In the genomic region with DNA sequence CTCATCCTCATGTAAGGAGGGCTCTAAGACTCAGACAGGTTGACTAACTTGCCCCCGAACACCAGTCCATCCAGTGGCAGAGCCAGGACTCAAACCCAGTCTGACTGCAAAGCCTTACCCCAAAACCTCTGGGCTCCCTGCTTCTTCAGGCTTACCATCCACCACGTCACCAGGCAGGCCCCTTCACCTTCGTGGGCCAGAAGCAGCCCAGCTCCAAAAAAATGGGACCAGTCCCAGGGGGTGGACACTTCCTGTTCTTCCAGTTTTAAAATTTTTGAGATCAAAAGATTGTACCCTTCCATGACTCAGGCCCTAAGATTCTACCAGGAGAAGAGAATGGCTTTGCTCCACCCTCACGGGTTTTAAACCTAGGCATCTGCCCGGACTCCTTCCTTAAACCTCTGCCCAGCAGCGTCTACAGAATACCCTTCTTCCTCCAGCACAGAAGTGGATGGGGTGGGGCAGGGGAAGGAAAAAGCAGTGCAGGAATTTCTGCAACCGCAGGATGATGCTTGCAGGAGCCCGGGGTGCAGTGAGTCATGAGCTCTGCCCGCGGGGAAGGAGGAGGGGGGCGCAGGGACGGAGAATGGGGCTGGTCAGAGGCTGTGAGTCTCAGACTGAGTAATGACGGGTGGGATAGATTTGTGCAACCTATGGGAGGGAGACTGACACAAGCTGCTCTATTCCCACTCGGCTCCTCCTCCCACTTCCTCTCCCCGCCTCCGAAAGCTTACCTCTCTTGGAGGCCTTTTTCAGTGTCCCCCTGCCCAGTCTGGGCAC, we compare ENCODE assay signal across 9 cellular contexts. TPM values are rescaled to one million over a fixed set of nuclear protein-coding genes. Genes with fewer than 3 reads are reported as not detected.
DNase-seq lines count a peak whose midpoint lies in the region; ATAC-seq and TF ChIP-seq lines count a peak whose summit lies in the region.
"Had no signal": no experiment of that assay in that cellular context is flagged by ENCODE, and none has a peak within 500 bp of the region (broad histone marks: within the 10 kb centered on the region; RNA-seq: fewer than 3 reads in every experiment).

No MANE protein-coding gene starts in this region.

- POLR2A ChIA-PET in PC-3 (lab: Charles Lee; ENCODE audit: unreplicated experiment), result interaction anchor here (0.7 kb wide), 1 partner anchor 17 kb away, joined by 4 read pairs; no protein-coding TSS in a partner anchor
- POLR2A ChIA-PET in HEK293T (lab: Yijun Ruan, JAX), result no interaction called here

- DNase-seq in EH (ENCODE audit: low read depth), result peak; percentile 100
- peak; percentile 96 for DNase-seq in PC-3
- peak in 1 of 61 donors; percentile 11 for DNase-seq in caudate nucleus (lab: John Stamatoyannopoulos, UW)
- DNase-seq in right lobe of liver, result peak in 1 of 3 donors; percentile 72
- peak; percentile 93 for DNase-seq in ureter (ENCODE audit: low spot score)
- no peak for DNase-seq in NK-92 treated with Interleukin-12 subunit alpha and Interleukin-12 subunit beta, amount 100 ng/mL, for 24 hours (lab: John Stamatoyannopoulos, UW)
- no peak for DNase-seq in HEK293T (ENCODE audit: extremely low spot score)
- no peak for DNase-seq in pons (ENCODE audit: low spot score)
- DNase-seq: naive B cell had no signal

- H2AFZ ChIP-seq in PC-3 (ENCODE audit: low read length), result no peak overlapping the region

- H3K79me2 ChIP-seq in PC-3 (ENCODE audit: low read length), result peaks cover 92% of the 10 kb centered on the region

- peak; percentile 77 for ATAC-seq in PC-3
- ATAC-seq in right lobe of liver, result peak; percentile 17 to 76 (median 46)

- BruUV-seq in PC-3 (replicated peaks; lab: Mats Ljungman, UMichigan), result TSS peak; percentile 5

- TF ChIP-seq CTCF in PC-3 (conservative IDR thresholded peaks at IDR 0.05; ENCODE audit: low read depth, low read length) (no peak), right lobe of liver (IDR thresholded peaks at IDR 0.05) (no peak)

- peak overlapping the region; percentile 60 for H3K9ac ChIP-seq in PC-3 (ENCODE audit: low read length)

- no peaks in the 10 kb centered on the region for H3K9me2 ChIP-seq in PC-3 (replicated peaks; ENCODE audit: low read length)

- intact Hi-C loops in PC-3 (cut with micrococcal nuclease) (loop anchor here (2.0 kb wide), 1 partner anchor 17 kb away; no protein-coding TSS in a partner anchor), right lobe of liver (cut with DNase I) (no loop called here)

- CTCF ChIA-PET in PC-3 (lab: Charles Lee) (interaction anchor here (0.7 to 1.1 kb wide), 3 partner anchors 17 to 27 kb away, joined by 3 to 8 read pairs (median 3); no protein-coding TSS in a partner anchor), HEK293T (lab: Yijun Ruan, JAX) (interaction anchor here (1.0 kb wide), 1 partner anchor 21 kb away, joined by 3 read pairs; no protein-coding TSS in a partner anchor)

- 48% methylated on average over 11 of the region's 16 CpGs for WGBS in right lobe of liver (ENCODE audit: insufficient coverage, low coverage, low lambda C conversion rate, missing lambda C conversion rate)

- H3K4me3 ChIP-seq in PC-3 (ENCODE audit: low read length) (peak overlapping the region; percentile 25; the same call in 1 of the 2 replicates), right lobe of liver (no peak overlapping the region)

- H3K27me3 ChIP-seq in PC-3 (ENCODE audit: low read length) (no peaks in the 10 kb centered on the region), right lobe of liver (no peaks in the 10 kb centered on the region)

- peaks cover 21% of the 10 kb centered on the region for H3K36me3 ChIP-seq in PC-3 (ENCODE audit: low read depth, low read length)
- no peaks in the 10 kb centered on the region for H3K36me3 ChIP-seq in right lobe of liver

- H3K27ac ChIP-seq in PC-3 (ENCODE audit: low read length), result peak overlapping the region; percentile 94
- H3K27ac ChIP-seq in caudate nucleus (ENCODE audit: low read depth, low read length), result peak overlapping the region; percentile 21
- peak overlapping the region in 2 of 3 donors; percentile 13 to 68 for H3K27ac ChIP-seq in right lobe of liver

- peaks cover 10% of the 10 kb centered on the region for H3F3A ChIP-seq in PC-3 (ENCODE audit: low read length, unreplicated experiment)

- H3K4me1 ChIP-seq in PC-3 (ENCODE audit: insufficient read depth, low read length), result peaks cover 87% of the 10 kb centered on the region
- peaks cover 0 to 7% (median 0%) of the 10 kb centered on the region in 4 donors for H3K4me1 ChIP-seq in right lobe of liver

- TF ChIP-seq POLR2A in right lobe of liver (IDR thresholded peaks at IDR 0.05), result no peak

- H3K9me3 ChIP-seq in PC-3 (ENCODE audit: low read length), result no peaks in the 10 kb centered on the region
- H3K9me3 ChIP-seq in right lobe of liver, result no peaks in the 10 kb centered on the region

- H3K4me2 ChIP-seq in PC-3 (ENCODE audit: low read length), result peak overlapping the region; percentile 74

- no peaks in the 10 kb centered on the region for H4K20me1 ChIP-seq in PC-3 (ENCODE audit: low read length)

TF ChIP-seq in HEK293T, 16 proteins besides CTCF, POLR2A, EP300 and RAD21:
- no peak for TF ChIP-seq HDGF (IDR thresholded peaks at IDR 0.05; ENCODE audit: borderline replicate concordance)
- no peak for TF ChIP-seq ZNF384 (IDR thresholded peaks at IDR 0.05)
- TF ChIP-seq SP1 (IDR thresholded peaks at IDR 0.05), result no peak
- no peak for TF ChIP-seq ARNT (IDR thresholded peaks at IDR 0.05)
- no peak for TF ChIP-seq ELF4 (IDR thresholded peaks at IDR 0.05)
- TF ChIP-seq FOXM1 (IDR thresholded peaks at IDR 0.05; ENCODE audit: borderline replicate concordance), result no peak
- TF ChIP-seq, protein P1, sequence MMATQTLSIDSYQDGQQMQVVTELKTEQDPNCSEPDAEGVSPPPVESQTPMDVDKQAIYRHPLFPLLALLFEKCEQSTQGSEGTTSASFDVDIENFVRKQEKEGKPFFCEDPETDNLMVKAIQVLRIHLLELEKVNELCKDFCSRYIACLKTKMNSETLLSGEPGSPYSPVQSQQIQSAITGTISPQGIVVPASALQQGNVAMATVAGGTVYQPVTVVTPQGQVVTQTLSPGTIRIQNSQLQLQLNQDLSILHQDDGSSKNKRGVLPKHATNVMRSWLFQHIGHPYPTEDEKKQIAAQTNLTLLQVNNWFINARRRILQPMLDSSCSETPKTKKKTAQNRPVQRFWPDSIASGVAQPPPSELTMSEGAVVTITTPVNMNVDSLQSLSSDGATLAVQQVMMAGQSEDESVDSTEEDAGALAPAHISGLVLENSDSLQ (IDR thresholded peaks at IDR 0.05), result no peak

RNA-seq across cellular contexts. Expression of gene STXBP1, which starts 50.4 kb away (rescaled TPM):
- total RNA-seq in PC-3 (2014; rRNA removed) (9.1 and 12.2 TPM in 2 replicates), right lobe of liver (10 to 100 TPM in 1 of 6 experiments, 1 to 10 TPM in 5; 1.8 to 13.5 (median 4.1) TPM), ureter (29.8 TPM)

Comparison
In these comparisons a context has a peak if more than half of its experiments do, and no peak if none do; other contexts are left out.
1. DNase-seq: peak in EH (single experiment), PC-3 (single experiment) and ureter (single experiment); none in NK-92 treated with Interleukin-12 subunit alpha and Interleukin-12 subunit beta, amount 100 ng/mL, for 24 hours (single experiment), HEK293T (single experiment) and pons (single experiment).
2. H3K27ac ChIP-seq: peak in every context shown above with its lines; median percentile 94 in PC-3; 40 in right lobe of liver; 21 in caudate nucleus.